26 cellular contexts compared by ENCODE assay signal in genomic region chr7:8639668-8640067, GRCh38.
"Had no signal": no experiment of that assay in that cellular context is flagged by ENCODE, and none has a peak within 500 bp of the region (broad histone marks: within the 10 kb centered on the region; RNA-seq: fewer than 3 reads in every experiment).

No MANE protein-coding gene starts in this region.

- ATAC-seq: activated CD8-positive, alpha-beta memory T cell treated with anti-CD3 and anti-CD28 coated beads, Interleukin-2, amount 10 ng/mL, durations not matched to agents 7 days and 5 days; T-helper 17 cell had no signal

- H3K4me1 Mint-ChIP-seq: activated B cell treated with CpG ODN at 0.5 μM for 24 hours; activated CD4-positive, alpha-beta T cell treated with anti-CD3 and anti-CD28 coated beads, Interleukin-2, amount 10 ng/mL, durations not matched to agents 24 days and 14 days; activated CD8-positive, alpha-beta memory T cell treated with anti-CD3 and anti-CD28 coated beads, Interleukin-2, amount 10 ng/mL, durations not matched to agents 7 days and 5 days; activated naive CD4-positive, alpha-beta T cell treated with anti-CD3 and anti-CD28 coated beads, Interleukin-2, amount 50 U/mL, for 24 hours; T-helper 17 cell had no signal

- H3K4me1 ChIP-seq: breast epithelium, colonic mucosa had no signal

- DNase-seq: activated B cell treated with CpG ODN at 0.5 μM for 24 hours; activated CD4-positive, alpha-beta T cell treated with anti-CD3 and anti-CD28 coated beads for 1 hour; activated CD4-positive, alpha-beta T cell treated with anti-CD3 and anti-CD28 coated beads, Interleukin-2, amount 10 ng/mL, durations not matched to agents 24 days and 14 days; activated CD4-positive, alpha-beta T cell treated with anti-CD3 and anti-CD28 coated beads, Interleukin-2, amount 50 U/mL, for 48 hours; activated CD8-positive, alpha-beta memory T cell treated with anti-CD3 and anti-CD28 coated beads, Interleukin-2, amount 10 ng/mL, durations not matched to agents 7 days and 5 days; activated effector memory CD4-positive, alpha-beta T cell treated with Interleukin-2 at 50 U/mL for 16 hours; activated naive CD4-positive, alpha-beta T cell; activated T-cell treated with anti-CD3 and anti-CD28 coated beads, Interleukin-2, amount 50 U/mL, for 24 hours; aorta; caudate nucleus; colonic mucosa; Kasumi-1; NCI-H1092; NCI-H1417; NCI-H1694 treated with DMSO at 0.1 percent for 48 hours; NCI-H2029 treated with DMSO at 0.1 percent for 48 hours; NCI-H2171 treated with DMSO at 0.1 percent for 48 hours; NCI-H524; NCI-H82; NK-92 treated with Interleukin-12 subunit alpha and Interleukin-12 subunit beta, amount 100 ng/mL, for 24 hours; SHP77 treated with DMSO at 0.1 percent for 48 hours; T-helper 17 cell; T-helper 9 cell had no signal

- H3K27me3 Mint-ChIP-seq: activated B cell treated with CpG ODN at 0.5 μM for 24 hours; activated CD4-positive, alpha-beta T cell treated with anti-CD3 and anti-CD28 coated beads, Interleukin-2, amount 10 ng/mL, durations not matched to agents 24 days and 14 days; activated CD8-positive, alpha-beta memory T cell treated with anti-CD3 and anti-CD28 coated beads, Interleukin-2, amount 10 ng/mL, durations not matched to agents 7 days and 5 days; activated naive CD4-positive, alpha-beta T cell treated with anti-CD3 and anti-CD28 coated beads, Interleukin-2, amount 50 U/mL, for 24 hours; activated T-cell treated with anti-CD3 and anti-CD28 coated beads, Interleukin-2, amount 50 U/mL, for 24 hours; T-helper 17 cell had no signal

- H3K9me3 Mint-ChIP-seq: activated CD4-positive, alpha-beta T cell treated with anti-CD3 and anti-CD28 coated beads, Interleukin-2, amount 10 ng/mL, durations not matched to agents 24 days and 14 days; activated T-helper 1 cell treated with anti-CD3 and anti-CD28 coated beads, Interleukin-12 subunit alpha, Interleukin-12 subunit beta, Interleukin-2, Interleukin-4 antibody, amounts not matched to agents 30 ng/mL and 10 ng/mL and 1 ng/mL, durations not matched to agents 14 hours and 24 hours and 36 hours had no signal

- H3K4me3 Mint-ChIP-seq: activated B cell treated with CpG ODN at 0.5 μM for 24 hours; activated CD4-positive, alpha-beta T cell treated with anti-CD3 and anti-CD28 coated beads, Interleukin-2, amount 10 ng/mL, durations not matched to agents 24 days and 14 days; activated CD8-positive, alpha-beta memory T cell treated with anti-CD3 and anti-CD28 coated beads, Interleukin-2, amount 10 ng/mL, durations not matched to agents 7 days and 5 days; activated naive CD4-positive, alpha-beta T cell treated with anti-CD3 and anti-CD28 coated beads, Interleukin-2, amount 50 U/mL, for 24 hours; activated T-cell treated with anti-CD3 and anti-CD28 coated beads, Interleukin-2, amount 50 U/mL, for 24 hours; activated T-helper 1 cell treated with anti-CD3 and anti-CD28 coated beads, Interleukin-12 subunit alpha, Interleukin-12 subunit beta, Interleukin-2, Interleukin-4 antibody, amounts not matched to agents 30 ng/mL and 10 ng/mL and 1 ng/mL, durations not matched to agents 14 hours and 24 hours and 36 hours; T-helper 17 cell had no signal

- H3K27me3 ChIP-seq: breast epithelium, colonic mucosa had no signal

- H3K27ac Mint-ChIP-seq: activated B cell treated with CpG ODN at 0.5 μM for 24 hours; activated CD4-positive, alpha-beta T cell treated with anti-CD3 and anti-CD28 coated beads, Interleukin-2, amount 10 ng/mL, durations not matched to agents 24 days and 14 days; activated CD8-positive, alpha-beta memory T cell treated with anti-CD3 and anti-CD28 coated beads, Interleukin-2, amount 10 ng/mL, durations not matched to agents 7 days and 5 days; activated naive CD4-positive, alpha-beta T cell treated with anti-CD3 and anti-CD28 coated beads, Interleukin-2, amount 50 U/mL, for 24 hours; activated T-cell treated with anti-CD3 and anti-CD28 coated beads, Interleukin-2, amount 50 U/mL, for 24 hours; activated T-helper 1 cell treated with anti-CD3 and anti-CD28 coated beads, Interleukin-12 subunit alpha, Interleukin-12 subunit beta, Interleukin-2, Interleukin-4 antibody, amounts not matched to agents 30 ng/mL and 10 ng/mL and 1 ng/mL, durations not matched to agents 14 hours and 24 hours and 36 hours; T-helper 17 cell had no signal

- H3K27ac ChIP-seq: breast epithelium, colonic mucosa had no signal
